Comparison of ENCODE assay signal across 9 cellular contexts in the genomic region with DNA sequence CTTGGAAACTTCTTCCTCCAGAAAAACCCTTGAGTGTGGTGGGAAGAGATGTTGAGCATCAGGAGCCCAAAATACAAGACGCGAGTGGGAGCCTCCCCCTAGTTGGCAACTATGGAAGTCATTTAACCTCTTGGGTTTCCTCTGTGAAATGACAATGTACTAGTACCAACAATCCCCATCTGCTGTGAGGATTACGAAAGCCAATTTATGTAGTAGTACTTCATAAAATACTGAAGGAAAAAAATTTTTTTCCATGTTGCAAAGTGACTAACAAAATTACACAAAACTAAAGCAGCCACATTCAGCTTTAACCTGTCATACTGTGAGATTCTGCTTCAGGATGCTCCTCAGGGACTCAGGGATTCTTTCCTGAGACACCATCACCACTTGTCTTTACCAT. TPM values are rescaled to one million over a fixed set of nuclear protein-coding genes. Genes with fewer than 3 reads are reported as not detected.
DNase-seq lines count a peak whose midpoint lies in the region; ATAC-seq and TF ChIP-seq lines count a peak whose summit lies in the region.
"Had no signal": no experiment of that assay in that cellular context is flagged by ENCODE, and none has a peak within 500 bp of the region (broad histone marks: within the 10 kb centered on the region; RNA-seq: fewer than 3 reads in every experiment).

No MANE protein-coding gene starts in this region.

- peaks cover 3% of the 10 kb centered on the region for H3K9me3 Mint-ChIP-seq in activated naive CD8-positive, alpha-beta T cell treated with anti-CD3 and anti-CD28 coated beads for 36 hours
- no peaks in the 10 kb centered on the region for H3K9me3 Mint-ChIP-seq in stimulated activated naive CD8-positive, alpha-beta T cell treated with anti-CD3 and anti-CD28 coated beads, Interleukin-15, amount 100 ng/mL, for 72 hours

- peak; percentile 29 for ATAC-seq in stimulated activated naive CD8-positive, alpha-beta T cell treated with anti-CD3 and anti-CD28 coated beads, Interleukin-15, amount 100 ng/mL, for 72 hours

- H3K27ac Mint-ChIP-seq in activated naive CD8-positive, alpha-beta T cell treated with anti-CD3 and anti-CD28 coated beads for 36 hours: peak overlapping the region; percentile 73
- peak overlapping the region; percentile 59 to 98 for H3K27ac Mint-ChIP-seq in stimulated activated naive CD8-positive, alpha-beta T cell treated with anti-CD3 and anti-CD28 coated beads, Interleukin-15, amount 100 ng/mL, for 72 hours

- DNase-seq in DMS 273 treated with DMSO at 0.1 percent for 48 hours (lab: John Stamatoyannopoulos, UW) (peak; percentile 24), LNCaP clone FGC (ENCODE audit: low read depth) (no peak), NCI-H1930 (lab: John Stamatoyannopoulos, UW) (no peak), NCI-H526 treated with DMSO at 0.1 percent for 48 hours (lab: John Stamatoyannopoulos, UW) (no peak), nucleus accumbens (lab: John Stamatoyannopoulos, UW) (no peak)
- DNase-seq in activated naive CD8-positive, alpha-beta T cell treated with anti-CD3 and anti-CD28 coated beads for 36 hours: no peak
- no peak for DNase-seq in stimulated activated naive CD8-positive, alpha-beta T cell treated with anti-CD3 and anti-CD28 coated beads, Interleukin-15, amount 100 ng/mL, for 72 hours

- H3K9me3 ChIP-seq in iPS-15b (ENCODE audit: control insufficient read depth, insufficient read depth, low read length): no peaks in the 10 kb centered on the region

- peak overlapping the region; percentile 93 for H3K4me3 ChIP-seq in LNCaP clone FGC (ENCODE audit: low read depth, low read length)
- H3K4me3 ChIP-seq in iPS-15b (ENCODE audit: low read depth, low read length): peak overlapping the region; percentile 47

- H3K27me3 ChIP-seq in iPS-15b (ENCODE audit: control insufficient read depth, insufficient read depth, low read length): no peaks in the 10 kb centered on the region

- H3K36me3 Mint-ChIP-seq in activated naive CD8-positive, alpha-beta T cell treated with anti-CD3 and anti-CD28 coated beads for 36 hours: peaks cover 26% of the 10 kb centered on the region

- peaks cover 29% of the 10 kb centered on the region for H3K4me1 Mint-ChIP-seq in activated naive CD8-positive, alpha-beta T cell treated with anti-CD3 and anti-CD28 coated beads for 36 hours
- peaks cover 35% of the 10 kb centered on the region for H3K4me1 Mint-ChIP-seq in stimulated activated naive CD8-positive, alpha-beta T cell treated with anti-CD3 and anti-CD28 coated beads, Interleukin-15, amount 100 ng/mL, for 72 hours

- H3K27me3 Mint-ChIP-seq in activated naive CD8-positive, alpha-beta T cell treated with anti-CD3 and anti-CD28 coated beads for 36 hours: no peaks in the 10 kb centered on the region
- no peaks in the 10 kb centered on the region for H3K27me3 Mint-ChIP-seq in stimulated activated naive CD8-positive, alpha-beta T cell treated with anti-CD3 and anti-CD28 coated beads, Interleukin-15, amount 100 ng/mL, for 72 hours

- peak overlapping the region; percentile 88 for H3K4me3 Mint-ChIP-seq in activated naive CD8-positive, alpha-beta T cell treated with anti-CD3 and anti-CD28 coated beads for 36 hours
- H3K4me3 Mint-ChIP-seq in stimulated activated naive CD8-positive, alpha-beta T cell treated with anti-CD3 and anti-CD28 coated beads, Interleukin-15, amount 100 ng/mL, for 72 hours: peak overlapping the region; percentile 75 to 82

- no peaks in the 10 kb centered on the region for H3K36me3 ChIP-seq in iPS-15b (ENCODE audit: control insufficient read depth, insufficient read depth, low read length)

- peaks cover 2% of the 10 kb centered on the region for H3K4me1 ChIP-seq in iPS-15b (ENCODE audit: control insufficient read depth, insufficient read depth, low read length)

- H3K9ac ChIP-seq in iPS-15b (ENCODE audit: low read depth, low read length): peak overlapping the region; percentile 42

- no peak for TF ChIP-seq CTCF in LNCaP clone FGC (IDR thresholded peaks at IDR 0.05; ENCODE audit: control insufficient read depth, extremely low read depth, insufficient read depth)

RNA-seq across cellular contexts. Expression of a gene that starts 0.6 kb away (rescaled TPM):
- 10 to 100 TPM; 39.0 to 40.6 TPM for total RNA-seq in activated naive CD8-positive, alpha-beta T cell treated with anti-CD3 and anti-CD28 coated beads for 36 hours

RNA-seq across cellular contexts. Expression of a gene that starts 36.7 kb away (rescaled TPM):
- 100 to 1,000 TPM; 231 to 250 TPM for total RNA-seq in activated naive CD8-positive, alpha-beta T cell treated with anti-CD3 and anti-CD28 coated beads for 36 hours

RNA-seq across cellular contexts. Expression of a gene that starts 37.2 kb away (rescaled TPM):
- 10 to 100 TPM; 19.3 to 22.3 TPM for total RNA-seq in activated naive CD8-positive, alpha-beta T cell treated with anti-CD3 and anti-CD28 coated beads for 36 hours

RNA-seq across cellular contexts. Expression of a gene that starts 42.2 kb away (rescaled TPM):
- total RNA-seq in activated naive CD8-positive, alpha-beta T cell treated with anti-CD3 and anti-CD28 coated beads for 36 hours: not detected
- total RNA-seq: temporal lobe had no signal
